22 cellular contexts compared by ENCODE assay signal in genomic region chr9:80158150-80158549, GRCh38.
A peak's percentile ranks its signal among the peaks of the same experiment; 100 is the strongest.
DNase-seq lines count a peak whose midpoint lies in the region; ATAC-seq, FAIRE-seq and TF ChIP-seq lines count a peak whose summit lies in the region.
"Had no signal": no experiment of that assay in that cellular context is flagged by ENCODE, and none has a peak within 500 bp of the region (broad histone marks: within the 10 kb centered on the region; RNA-seq: fewer than 3 reads in every experiment).

No MANE protein-coding gene starts in this region.

- H3K27me3 Mint-ChIP-seq in astrocyte (ENCODE audit: low read depth, unreplicated experiment), result no peaks in the 10 kb centered on the region
- H3K27me3 Mint-ChIP-seq in nephron progenitor cell (ENCODE audit: low read depth, poor library complexity), result no peaks in the 10 kb centered on the region
- peaks cover 1 to 2% of the 10 kb centered on the region in 2 donors for H3K27me3 Mint-ChIP-seq in CD4-positive, alpha-beta memory T cell
- H3K27me3 Mint-ChIP-seq: activated CD8-positive, alpha-beta memory T cell treated with anti-CD3 and anti-CD28 coated beads, Interleukin-2, amount 10 ng/mL, durations not matched to agents 7 days and 5 days had no signal

- TF ChIP-seq CTCF in GM12864 (IDR thresholded peaks at IDR 0.05; ENCODE audit: low read depth, low read length, missing control alignments) (no peak), astrocyte (IDR thresholded peaks at IDR 0.05; ENCODE audit: insufficient read depth, low read depth, low read length) (no peak), nephron progenitor cell (IDR thresholded peaks at IDR 0.05) (no peak)

- no peak overlapping the region for H2AFZ ChIP-seq in astrocyte (ENCODE audit: low read depth, low read length)

- no peak for DNase-seq in GM12864 (ENCODE audit: low read depth)
- DNase-seq in astrocyte (ENCODE audit: low read depth), result no peak
- peak; percentile 8 for DNase-seq in nephron progenitor cell
- DNase-seq in effector CD4-positive, alpha-beta T cell, result no peak
- DNase-seq in stimulated activated naive CD4-positive, alpha-beta T cell treated with Interleukin-2 at 50 U/mL for 16 hours (lab: John Stamatoyannopoulos, UW), result no peak
- DNase-seq in inferior parietal cortex (ENCODE audit: extremely low spot score), result no peak
- no peak for DNase-seq in CD4-positive, alpha-beta memory T cell
- DNase-seq: activated CD8-positive, alpha-beta memory T cell treated with anti-CD3 and anti-CD28 coated beads, Interleukin-2, amount 10 ng/mL, durations not matched to agents 7 days and 5 days; activated effector memory CD4-positive, alpha-beta T cell treated with anti-CD3 and anti-CD28 coated beads, Interleukin-2, amount 50 U/mL, for 16 hours; amygdala; NCI-H2227 treated with DMSO at 0.1 percent for 48 hours; Right ventricle myocardium superior; stimulated activated CD4-positive, alpha-beta T cell treated with anti-CD3 and anti-CD28 coated beads, Interleukin-4, amount 100 ng/mL, for 24 hours had no signal

- no peaks in the 10 kb centered on the region for H3K9me3 ChIP-seq in astrocyte (ENCODE audit: insufficient read depth, low read depth, low read length)
- no peaks in the 10 kb centered on the region for H3K9me3 ChIP-seq in CD4-positive, alpha-beta memory T cell (ENCODE audit: control insufficient read depth in 1 of 2, low read length in 2 of 2)
- H3K9me3 ChIP-seq: neutrophil had no signal

- no peak overlapping the region for H3K27ac ChIP-seq in astrocyte (ENCODE audit: low read depth, low read length)
- H3K27ac ChIP-seq in CD4-positive, alpha-beta memory T cell (ENCODE audit: low read depth, low read length), result no peak overlapping the region
- H3K27ac ChIP-seq: epithelial cell of prostate, gastroesophageal sphincter, neutrophil had no signal

- peak overlapping the region; percentile 57 for H3K4me2 ChIP-seq in astrocyte (ENCODE audit: low read length)

- H3K4me3 ChIP-seq in GM12864 (ENCODE audit: low read depth, low read length), result peak overlapping the region; percentile 18; the same call in 1 of the 2 replicates
- no peak overlapping the region for H3K4me3 ChIP-seq in astrocyte (ENCODE audit: insufficient read depth, low read depth, low read length)
- H3K4me3 ChIP-seq in CD4-positive, alpha-beta memory T cell (ENCODE audit: low read length in 2 of 2), result no peak overlapping the region
- H3K4me3 ChIP-seq: gastroesophageal sphincter, K562, lung had no signal

- no peak overlapping the region for H3K9ac ChIP-seq in astrocyte (ENCODE audit: low read length)

- H3K4me1 ChIP-seq in astrocyte (ENCODE audit: insufficient read depth, low read length), result peaks cover 17% of the 10 kb centered on the region
- H3K4me1 ChIP-seq in CD4-positive, alpha-beta memory T cell (ENCODE audit: insufficient read depth, low read length), result no peaks in the 10 kb centered on the region

- H3K9me3 Mint-ChIP-seq in astrocyte (ENCODE audit: unreplicated experiment) (no peaks in the 10 kb centered on the region), nephron progenitor cell (peaks cover 7% of the 10 kb centered on the region)
- H3K9me3 Mint-ChIP-seq in CD4-positive, alpha-beta memory T cell, result peaks cover 0 to 4% (median 0%) of the 10 kb centered on the region in 8 donors

- CTCF ChIA-PET in CD4-positive, alpha-beta memory T cell (lab: Charles Lee; ENCODE audit: partially characterized antibody), result no interaction called here

- peak; percentile 13 for ATAC-seq in HG03095 (IDR thresholded peaks at IDR 0.05; ENCODE audit: unreplicated experiment)
- ATAC-seq: activated CD4-positive, CD25-positive, alpha-beta regulatory T cell treated with anti-CD3 and anti-CD28 coated beads, Interleukin-2, amount 50 U/mL, for 24 hours; activated CD8-positive, alpha-beta memory T cell treated with anti-CD3 and anti-CD28 coated beads, Interleukin-2, amount 10 ng/mL, durations not matched to agents 7 days and 5 days; gastroesophageal sphincter; K562 had no signal

- no peaks in the 10 kb centered on the region for H3K79me2 ChIP-seq in astrocyte (ENCODE audit: insufficient read depth, low read length)

- POLR2A ChIA-PET in CD4-positive, alpha-beta memory T cell (lab: Charles Lee; ENCODE audit: partially characterized antibody), result no interaction called here

- no peaks in the 10 kb centered on the region for H3K36me3 ChIP-seq in astrocyte (ENCODE audit: insufficient read depth, low read length)
- H3K36me3 ChIP-seq in CD4-positive, alpha-beta memory T cell (ENCODE audit: insufficient read depth, low read length), result no peaks in the 10 kb centered on the region
- H3K36me3 ChIP-seq: gastroesophageal sphincter, neutrophil had no signal

- intact Hi-C loops in CD4-positive, alpha-beta memory T cell (cut with micrococcal nuclease), result no loop called here

- FAIRE-seq in astrocyte (lab: Jason Lieb, UNC), result no peak
- FAIRE-seq: colon, D721Med, K562 had no signal

- H3K4me3 Mint-ChIP-seq in astrocyte (ENCODE audit: unreplicated experiment), result no peak overlapping the region
- no peak overlapping the region for H3K4me3 Mint-ChIP-seq in nephron progenitor cell
- no peak overlapping the region for H3K4me3 Mint-ChIP-seq in CD4-positive, alpha-beta memory T cell
- H3K4me3 Mint-ChIP-seq: activated CD8-positive, alpha-beta memory T cell treated with anti-CD3 and anti-CD28 coated beads, Interleukin-2, amount 10 ng/mL, durations not matched to agents 7 days and 5 days had no signal

- H3K4me1 Mint-ChIP-seq in astrocyte (ENCODE audit: low read depth, unreplicated experiment), result no peaks in the 10 kb centered on the region
- H3K4me1 Mint-ChIP-seq in nephron progenitor cell, result peaks cover 35% of the 10 kb centered on the region
- no peaks in the 10 kb centered on the region for H3K4me1 Mint-ChIP-seq in CD4-positive, alpha-beta memory T cell
- H3K4me1 Mint-ChIP-seq: activated CD8-positive, alpha-beta memory T cell treated with anti-CD3 and anti-CD28 coated beads, Interleukin-2, amount 10 ng/mL, durations not matched to agents 7 days and 5 days had no signal

- no peak overlapping the region for H3K27ac Mint-ChIP-seq in astrocyte (ENCODE audit: unreplicated experiment)
- H3K27ac Mint-ChIP-seq in nephron progenitor cell, result peak overlapping the region; percentile 32
- no peak overlapping the region for H3K27ac Mint-ChIP-seq in CD4-positive, alpha-beta memory T cell
- H3K27ac Mint-ChIP-seq: activated CD8-positive, alpha-beta memory T cell treated with anti-CD3 and anti-CD28 coated beads, Interleukin-2, amount 10 ng/mL, durations not matched to agents 7 days and 5 days had no signal

- no peaks in the 10 kb centered on the region for H3K27me3 ChIP-seq in astrocyte (ENCODE audit: insufficient read depth, low read length)
- H3K27me3 ChIP-seq in CD4-positive, alpha-beta memory T cell (ENCODE audit: insufficient read depth, low read length), result no peaks in the 10 kb centered on the region
- H3K27me3 ChIP-seq: gastroesophageal sphincter, neutrophil had no signal

- H3K36me3 Mint-ChIP-seq in astrocyte (ENCODE audit: low read depth, unreplicated experiment) (no peaks in the 10 kb centered on the region), nephron progenitor cell (ENCODE audit: low read depth) (peaks cover 6% of the 10 kb centered on the region)
- H3K36me3 Mint-ChIP-seq in CD4-positive, alpha-beta memory T cell, result no peaks in the 10 kb centered on the region
- H3K36me3 Mint-ChIP-seq: activated CD8-positive, alpha-beta memory T cell treated with anti-CD3 and anti-CD28 coated beads, Interleukin-2, amount 10 ng/mL, durations not matched to agents 7 days and 5 days had no signal

- no peaks in the 10 kb centered on the region for H4K20me1 ChIP-seq in astrocyte (ENCODE audit: insufficient read depth, low read length)
